Comparison of ENCODE assay signal across 8 cellular contexts in the genomic region with DNA sequence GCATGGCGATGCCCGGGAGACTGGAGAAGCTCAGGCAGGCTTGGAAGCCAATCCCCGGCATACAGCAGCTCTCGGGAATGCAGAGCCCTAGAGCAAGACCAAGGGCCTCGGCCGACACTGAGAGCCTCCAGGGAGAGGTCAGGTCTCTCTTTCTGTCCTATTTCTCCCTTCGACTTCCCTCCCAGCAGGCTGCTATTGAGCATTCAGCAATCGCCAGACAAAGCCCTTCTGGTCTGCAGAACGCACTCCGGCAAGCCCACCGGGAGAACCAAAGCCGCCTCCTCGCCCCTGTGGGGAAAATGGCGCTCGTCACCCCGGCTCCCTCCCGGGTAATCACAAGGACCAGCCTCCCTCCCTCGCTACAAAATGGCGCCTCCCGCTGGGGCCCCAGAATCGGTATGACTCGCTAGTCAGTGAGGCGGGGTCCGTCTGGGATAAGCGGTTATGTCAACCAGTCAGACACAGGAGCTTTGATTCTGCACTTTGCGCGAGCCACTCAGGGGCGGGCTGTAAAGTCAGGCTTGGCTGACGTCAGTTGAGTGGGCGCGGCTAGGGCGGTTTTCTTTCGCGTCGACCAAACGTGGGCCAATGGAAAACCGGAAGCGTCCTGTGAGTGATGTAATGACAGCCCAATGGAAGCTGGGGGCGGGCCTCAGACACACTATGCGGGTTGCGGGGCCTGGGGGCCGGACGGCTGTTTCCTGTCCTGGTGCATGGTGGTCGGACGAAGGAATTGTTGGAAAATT. TPM values are rescaled to one million over a fixed set of nuclear protein-coding genes. Genes with fewer than 3 reads are reported as not detected.
DNase-seq lines count a peak whose midpoint lies in the region; ATAC-seq and TF ChIP-seq lines count a peak whose summit lies in the region.

Gene ZNF143, plus strand, starts transcription at position 691 of the 746 bp plus-strand sequence. CDS start 10,297 bp downstream, outside the sequence.

- under 1% methylated on average over 45 of the region's 45 CpGs for WGBS in right cardiac atrium

- peak; percentile 86 for ATAC-seq in GM18502 (IDR thresholded peaks at IDR 0.05; ENCODE audit: poor library complexity, unreplicated experiment)
- ATAC-seq in HG02970 (IDR thresholded peaks at IDR 0.05; ENCODE audit: low FRiP score, unreplicated experiment) = peak; percentile 87
- peak; percentile 98 for ATAC-seq in right cardiac atrium

- H3K9me3 Mint-ChIP-seq in T-helper 2 cell treated with Interferon-gamma antibody and Interleukin-4, amounts not matched to agents 5 μg/mL and 100 μg/mL, for 36 hours = no peaks in the 10 kb centered on the region

- TF ChIP-seq POLR2A in uterus (IDR thresholded peaks at IDR 0.05) = peak; percentile 94 to 95

- H3K27ac ChIP-seq in ascending aorta = peak within 1 kb of the TSS; percentile 98 to 100
- H3K27ac ChIP-seq in right cardiac atrium (ENCODE audit: low read length) = peak within 1 kb of the TSS; percentile 100
- peak within 1 kb of the TSS; percentile 98 to 100 for H3K27ac ChIP-seq in uterus

- DNase-seq in NCI-H1930 (lab: John Stamatoyannopoulos, UW) (peak; percentile 100), ascending aorta (ENCODE audit: low spot score in 2 of 2) (peak; percentile 99 to 100), right cardiac atrium (peak; percentile 100), pulmonary artery endothelial cell (ENCODE audit: low read depth, low spot score) (peak; percentile 99), uterus (peak; percentile 100)
- DNase-seq in T-helper 2 cell treated with Interferon-gamma antibody and Interleukin-4, amounts not matched to agents 5 μg/mL and 100 μg/mL, for 36 hours (ENCODE audit: low spot score) = peak; percentile 100

- H3K27me3 ChIP-seq in ascending aorta (no peaks in the 10 kb centered on the region), right cardiac atrium (ENCODE audit: control insufficient read depth, insufficient read depth) (no peaks in the 10 kb centered on the region), uterus (no peaks in the 10 kb centered on the region)

- peaks cover 16% of the 10 kb centered on the region for H3K36me3 Mint-ChIP-seq in T-helper 2 cell treated with Interferon-gamma antibody and Interleukin-4, amounts not matched to agents 5 μg/mL and 100 μg/mL, for 36 hours (ENCODE audit: low read depth)

- intact Hi-C loops in ascending aorta (cut with DNase I) (loop anchor here (1.0 to 5.0 kb wide), 5 partner anchors 76 to 193 kb away; partner anchors contain the start of genes DENND5A, IPO7, TMEM41B and WEE1), right cardiac atrium (cut with DNase I) (no loop called here), uterus (cut with DNase I; ENCODE audit: low total_unique reads) (no loop called here)

- peaks cover 5 to 20% of the 10 kb centered on the region in 2 donors for H3K4me1 ChIP-seq in ascending aorta
- H3K4me1 ChIP-seq in right cardiac atrium (ENCODE audit: control insufficient read depth, insufficient read depth, low read length) = no peaks in the 10 kb centered on the region
- peaks cover 14% of the 10 kb centered on the region in 2 donors for H3K4me1 ChIP-seq in uterus

- peak within 1 kb of the TSS; percentile 83 to 98 for H3K4me3 ChIP-seq in ascending aorta
- H3K4me3 ChIP-seq in right cardiac atrium (ENCODE audit: low read length) = peak within 1 kb of the TSS; percentile 87
- peak within 1 kb of the TSS; percentile 75 to 99 for H3K4me3 ChIP-seq in uterus

- H3K4me1 Mint-ChIP-seq in T-helper 2 cell treated with Interferon-gamma antibody and Interleukin-4, amounts not matched to agents 5 μg/mL and 100 μg/mL, for 36 hours (ENCODE audit: low read depth) = peaks cover 24% of the 10 kb centered on the region

- peak within 1 kb of the TSS; percentile 96 for H3K27ac Mint-ChIP-seq in T-helper 2 cell treated with Interferon-gamma antibody and Interleukin-4, amounts not matched to agents 5 μg/mL and 100 μg/mL, for 36 hours

- H3K9me3 ChIP-seq in ascending aorta = no peaks in the 10 kb centered on the region
- no peaks in the 10 kb centered on the region for H3K9me3 ChIP-seq in right cardiac atrium (ENCODE audit: control insufficient read depth, low read length)
- H3K9me3 ChIP-seq in uterus = no peaks in the 10 kb centered on the region

- no peaks in the 10 kb centered on the region for H3K36me3 ChIP-seq in ascending aorta
- H3K36me3 ChIP-seq in uterus = no peaks in the 10 kb centered on the region

- TF ChIP-seq CTCF in ascending aorta (IDR thresholded peaks at IDR 0.05) = peak in 1 of 3 experiments; percentile 21
- peak in 1 of 4 experiments; percentile 29 for TF ChIP-seq CTCF in uterus (IDR thresholded peaks at IDR 0.05)

- H3K27me3 Mint-ChIP-seq in T-helper 2 cell treated with Interferon-gamma antibody and Interleukin-4, amounts not matched to agents 5 μg/mL and 100 μg/mL, for 36 hours (ENCODE audit: low read depth) = no peaks in the 10 kb centered on the region

- H3K4me3 Mint-ChIP-seq in T-helper 2 cell treated with Interferon-gamma antibody and Interleukin-4, amounts not matched to agents 5 μg/mL and 100 μg/mL, for 36 hours = peak within 1 kb of the TSS; percentile 94

RNA-seq across cellular contexts. Expression of gene ZNF143, which starts in this region (rescaled TPM):
- total RNA-seq in ascending aorta (2.7 TPM), right cardiac atrium (10 to 100 TPM; 19.3 to 30.6 (median 26.9) TPM), pulmonary artery endothelial cell (32.2 and 46.4 TPM in 2 replicates), uterus (100 to 1,000 TPM in 1 of 4 donors, 10 to 100 TPM in 3; 41.6 to 144 (median 44.3) TPM)
- 13.9 TPM for polyA plus RNA-seq in right cardiac atrium

Comparison
In these comparisons a context has a peak if more than half of its experiments do, and no peak if none do; other contexts are left out.
1. Peak in every context shown above with its lines: DNase-seq, ATAC-seq, H3K4me3 ChIP-seq and H3K27ac ChIP-seq.